Comparison of ENCODE assay signal across 1 cellular context in the genomic region with DNA sequence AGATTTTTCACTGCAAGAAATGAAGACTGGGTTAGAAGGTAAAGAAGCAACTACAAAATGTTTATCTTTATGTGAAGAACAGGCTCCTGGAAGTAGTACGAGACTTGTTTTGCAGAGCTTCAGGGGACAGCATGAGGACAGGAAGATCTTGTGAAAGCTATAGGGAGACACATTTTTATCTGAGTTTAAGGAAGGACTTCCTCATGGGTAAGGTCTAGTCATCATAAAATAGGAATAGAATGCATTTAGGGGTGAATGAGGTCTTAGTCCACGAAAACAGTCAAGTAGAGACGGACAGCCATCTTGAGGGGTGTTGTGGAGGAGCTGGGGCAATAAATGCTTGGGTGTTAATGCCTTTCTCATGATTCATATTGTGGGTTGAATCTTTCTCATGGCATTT.
TF ChIP-seq lines count a peak whose summit lies in the region.

No MANE protein-coding gene starts in this region.

TF ChIP-seq in K562, 482 proteins besides CTCF, POLR2A, EP300 and RAD21:
- TF ChIP-seq ZNF316 (IDR thresholded peaks at IDR 0.05) (peak; percentile 93), ZNF449 (CRISPR knock-in tag; IDR thresholded peaks at IDR 0.05) (no peak), FOXA3 (CRISPR knock-in tag; conservative IDR thresholded peaks at IDR 0.05 in 1 of 2, IDR thresholded peaks at IDR 0.05 in 1 of 2) (no peak), MAFG (tag; conservative IDR thresholded peaks at IDR 0.05) (peak; percentile 84), MAFK (IDR thresholded peaks at IDR 0.05; ENCODE audit: low read length) (peak; percentile 79), C11orf30 (IDR thresholded peaks at IDR 0.05; ENCODE audit: low read depth) (peak; percentile 86), RHOXF2B (CRISPR knock-in tag; conservative IDR thresholded peaks at IDR 0.05) (no peak), ZNF3 (CRISPR knock-in tag; IDR thresholded peaks at IDR 0.05) (no peak), ZNF165 (CRISPR knock-in tag; IDR thresholded peaks at IDR 0.05; ENCODE audit: borderline replicate concordance) (no peak), MAFF (IDR thresholded peaks at IDR 0.05; ENCODE audit: low read length) (peak; percentile 82)
- TF ChIP-seq, protein P1, sequence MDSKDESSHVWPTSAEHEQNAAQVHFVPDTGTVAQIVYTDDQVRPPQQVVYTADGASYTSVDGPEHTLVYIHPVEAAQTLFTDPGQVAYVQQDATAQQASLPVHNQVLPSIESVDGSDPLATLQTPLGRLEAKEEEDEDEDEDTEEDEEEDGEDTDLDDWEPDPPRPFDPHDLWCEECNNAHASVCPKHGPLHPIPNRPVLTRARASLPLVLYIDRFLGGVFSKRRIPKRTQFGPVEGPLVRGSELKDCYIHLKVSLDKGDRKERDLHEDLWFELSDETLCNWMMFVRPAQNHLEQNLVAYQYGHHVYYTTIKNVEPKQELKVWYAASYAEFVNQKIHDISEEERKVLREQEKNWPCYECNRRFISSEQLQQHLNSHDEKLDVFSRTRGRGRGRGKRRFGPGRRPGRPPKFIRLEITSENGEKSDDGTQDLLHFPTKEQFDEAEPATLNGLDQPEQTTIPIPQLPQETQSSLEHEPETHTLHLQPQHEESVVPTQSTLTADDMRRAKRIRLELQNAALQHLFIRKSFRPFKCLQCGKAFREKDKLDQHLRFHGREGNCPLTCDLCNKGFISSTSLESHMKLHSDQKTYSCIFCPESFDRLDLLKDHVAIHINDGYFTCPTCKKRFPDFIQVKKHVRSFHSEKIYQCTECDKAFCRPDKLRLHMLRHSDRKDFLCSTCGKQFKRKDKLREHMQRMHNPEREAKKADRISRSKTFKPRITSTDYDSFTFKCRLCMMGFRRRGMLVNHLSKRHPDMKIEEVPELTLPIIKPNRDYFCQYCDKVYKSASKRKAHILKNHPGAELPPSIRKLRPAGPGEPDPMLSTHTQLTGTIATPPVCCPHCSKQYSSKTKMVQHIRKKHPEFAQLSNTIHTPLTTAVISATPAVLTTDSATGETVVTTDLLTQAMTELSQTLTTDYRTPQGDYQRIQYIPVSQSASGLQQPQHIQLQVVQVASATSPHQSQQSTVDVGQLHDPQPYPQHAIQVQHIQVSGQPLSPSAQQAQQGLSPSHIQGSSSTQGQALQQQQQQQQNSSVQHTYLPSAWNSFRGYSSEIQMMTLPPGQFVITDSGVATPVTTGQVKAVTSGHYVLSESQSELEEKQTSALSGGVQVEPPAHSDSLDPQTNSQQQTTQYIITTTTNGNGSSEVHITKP (IDR thresholded peaks at IDR 0.05; ENCODE audit: partially characterized antibody): no peak
- TF ChIP-seq, protein P2, sequence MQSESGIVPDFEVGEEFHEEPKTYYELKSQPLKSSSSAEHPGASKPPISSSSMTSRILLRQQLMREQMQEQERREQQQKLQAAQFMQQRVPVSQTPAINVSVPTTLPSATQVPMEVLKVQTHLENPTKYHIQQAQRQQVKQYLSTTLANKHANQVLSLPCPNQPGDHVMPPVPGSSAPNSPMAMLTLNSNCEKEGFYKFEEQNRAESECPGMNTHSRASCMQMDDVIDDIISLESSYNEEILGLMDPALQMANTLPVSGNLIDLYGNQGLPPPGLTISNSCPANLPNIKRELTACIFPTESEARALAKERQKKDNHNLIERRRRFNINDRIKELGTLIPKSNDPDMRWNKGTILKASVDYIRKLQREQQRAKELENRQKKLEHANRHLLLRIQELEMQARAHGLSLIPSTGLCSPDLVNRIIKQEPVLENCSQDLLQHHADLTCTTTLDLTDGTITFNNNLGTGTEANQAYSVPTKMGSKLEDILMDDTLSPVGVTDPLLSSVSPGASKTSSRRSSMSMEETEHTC (IDR thresholded peaks at IDR 0.05): no peak
